25 cellular contexts compared by ENCODE assay signal in the genomic region with DNA sequence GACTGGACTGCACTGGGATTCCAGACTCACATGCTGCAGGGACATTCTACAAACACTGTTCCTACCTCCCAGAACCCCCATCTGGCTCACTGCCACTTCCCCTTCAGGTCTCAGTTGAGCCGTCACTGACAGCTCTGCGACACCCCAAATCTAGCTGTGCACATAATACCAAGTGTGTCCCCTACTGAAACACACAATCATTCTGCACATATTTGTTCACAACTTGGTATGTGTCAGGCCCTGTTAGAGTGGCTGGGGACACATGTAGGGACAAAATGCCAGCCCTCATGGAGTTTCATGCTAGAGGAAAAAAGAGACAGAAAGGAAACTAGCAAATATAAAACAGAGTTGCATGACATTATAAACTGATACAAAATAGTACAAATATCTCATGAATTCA. TPM values are rescaled to one million over a fixed set of nuclear protein-coding genes. Genes with fewer than 3 reads are reported as not detected.
DNase-seq lines count a peak whose midpoint lies in the region; ATAC-seq lines count a peak whose summit lies in the region.
"Had no signal": no experiment of that assay in that cellular context is flagged by ENCODE, and none has a peak within 500 bp of the region (broad histone marks: within the 10 kb centered on the region; RNA-seq: fewer than 3 reads in every experiment).

No MANE protein-coding gene starts in this region.

- H3K27ac Mint-ChIP-seq in activated T-cell treated with anti-CD3 and anti-CD28 coated beads, Interleukin-2, amount 50 U/mL, for 72 hours, result peak overlapping the region; percentile 43
- H3K27ac Mint-ChIP-seq in T-cell, result peak overlapping the region; percentile 71 to 82
- H3K27ac Mint-ChIP-seq in central memory CD8-positive, alpha-beta T cell (ENCODE audit: low read depth), result peak overlapping the region; percentile 73
- no peak overlapping the region for H3K27ac Mint-ChIP-seq in stimulated activated naive CD8-positive, alpha-beta T cell treated with anti-CD3 and anti-CD28 coated beads, Interleukin-15, amount 100 ng/mL, for 72 hours
- no peak overlapping the region for H3K27ac Mint-ChIP-seq in activated CD4-positive, alpha-beta T cell treated with anti-CD3 and anti-CD28 coated beads for 36 hours

- intact Hi-C loops in activated CD4-positive, alpha-beta T cell treated with anti-CD3 and anti-CD28 coated beads for 36 hours (cut with DNase I, micrococcal nuclease), result loop anchor here in 1 of 2 experiments (5.0 kb wide), 2 partner anchors 372 to 432 kb away; a partner anchor contains a TSS

- peaks cover 8 to 14% of the 10 kb centered on the region in 2 donors for H3K36me3 Mint-ChIP-seq in activated T-cell treated with anti-CD3 and anti-CD28 coated beads, Interleukin-2, amount 50 U/mL, for 72 hours (ENCODE audit: insufficient read depth in 2 of 2)
- peaks cover 18% of the 10 kb centered on the region for H3K36me3 Mint-ChIP-seq in T-cell
- H3K36me3 Mint-ChIP-seq in central memory CD8-positive, alpha-beta T cell (ENCODE audit: insufficient read depth), result peaks cover 20% of the 10 kb centered on the region
- peaks cover 24% of the 10 kb centered on the region for H3K36me3 Mint-ChIP-seq in activated CD4-positive, alpha-beta T cell treated with anti-CD3 and anti-CD28 coated beads for 36 hours (ENCODE audit: low read depth)

- POLR2A ChIA-PET in T-cell (lab: Charles Lee), result no interaction called here
- POLR2A ChIA-PET in activated CD4-positive, alpha-beta T cell treated with anti-CD3 and anti-CD28 coated beads for 36 hours (lab: Charles Lee), result no interaction called here

- H3K27me3 Mint-ChIP-seq in activated T-cell treated with anti-CD3 and anti-CD28 coated beads, Interleukin-2, amount 50 U/mL, for 72 hours (ENCODE audit: low read depth), result no peaks in the 10 kb centered on the region
- H3K27me3 Mint-ChIP-seq in T-cell, result no peaks in the 10 kb centered on the region
- no peaks in the 10 kb centered on the region for H3K27me3 Mint-ChIP-seq in central memory CD8-positive, alpha-beta T cell
- no peaks in the 10 kb centered on the region for H3K27me3 Mint-ChIP-seq in stimulated activated naive CD8-positive, alpha-beta T cell treated with anti-CD3 and anti-CD28 coated beads, Interleukin-15, amount 100 ng/mL, for 72 hours
- no peaks in the 10 kb centered on the region for H3K27me3 Mint-ChIP-seq in activated CD4-positive, alpha-beta T cell treated with anti-CD3 and anti-CD28 coated beads for 36 hours
- H3K27me3 Mint-ChIP-seq: activated CD4-positive, alpha-beta memory T cell treated with anti-CD3 and anti-CD28 coated beads, Interleukin-2, amount 10 ng/mL, durations not matched to agents 7 days and 5 days had no signal

- H3K9me3 Mint-ChIP-seq in activated T-cell treated with anti-CD3 and anti-CD28 coated beads, Interleukin-2, amount 50 U/mL, for 72 hours, result no peaks in the 10 kb centered on the region
- H3K9me3 Mint-ChIP-seq in T-cell, result no peaks in the 10 kb centered on the region
- no peaks in the 10 kb centered on the region for H3K9me3 Mint-ChIP-seq in central memory CD8-positive, alpha-beta T cell
- no peaks in the 10 kb centered on the region for H3K9me3 Mint-ChIP-seq in stimulated activated naive CD8-positive, alpha-beta T cell treated with anti-CD3 and anti-CD28 coated beads, Interleukin-15, amount 100 ng/mL, for 72 hours
- no peaks in the 10 kb centered on the region for H3K9me3 Mint-ChIP-seq in activated CD4-positive, alpha-beta T cell treated with anti-CD3 and anti-CD28 coated beads for 36 hours (ENCODE audit: low read depth)
- H3K9me3 Mint-ChIP-seq: activated CD4-positive, alpha-beta memory T cell treated with anti-CD3 and anti-CD28 coated beads, Interleukin-2, amount 10 ng/mL, durations not matched to agents 7 days and 5 days; activated naive CD4-positive, alpha-beta T cell treated with anti-CD3 and anti-CD28 coated beads, Interleukin-2, amount 50 U/mL, for 72 hours had no signal

- peak overlapping the region in 1 of 2 donors; percentile 77 for H3K4me3 Mint-ChIP-seq in activated T-cell treated with anti-CD3 and anti-CD28 coated beads, Interleukin-2, amount 50 U/mL, for 72 hours
- H3K4me3 Mint-ChIP-seq in T-cell, result peak overlapping the region; percentile 32 to 74 (median 47)
- peak overlapping the region; percentile 70 for H3K4me3 Mint-ChIP-seq in central memory CD8-positive, alpha-beta T cell
- peak overlapping the region; percentile 19 to 81 for H3K4me3 Mint-ChIP-seq in stimulated activated naive CD8-positive, alpha-beta T cell treated with anti-CD3 and anti-CD28 coated beads, Interleukin-15, amount 100 ng/mL, for 72 hours
- H3K4me3 Mint-ChIP-seq in activated CD4-positive, alpha-beta T cell treated with anti-CD3 and anti-CD28 coated beads for 36 hours, result no peak overlapping the region

- peaks cover 84% of the 10 kb centered on the region for H3K4me1 Mint-ChIP-seq in activated T-cell treated with anti-CD3 and anti-CD28 coated beads, Interleukin-2, amount 50 U/mL, for 72 hours (ENCODE audit: low read depth)
- H3K4me1 Mint-ChIP-seq in T-cell, result peaks cover 76 to 93% (median 80%) of the 10 kb centered on the region in 3 donors
- H3K4me1 Mint-ChIP-seq in central memory CD8-positive, alpha-beta T cell, result peaks cover 91% of the 10 kb centered on the region
- peaks cover 80% of the 10 kb centered on the region for H3K4me1 Mint-ChIP-seq in stimulated activated naive CD8-positive, alpha-beta T cell treated with anti-CD3 and anti-CD28 coated beads, Interleukin-15, amount 100 ng/mL, for 72 hours
- H3K4me1 Mint-ChIP-seq in activated CD4-positive, alpha-beta T cell treated with anti-CD3 and anti-CD28 coated beads for 36 hours, result peaks cover 76% of the 10 kb centered on the region

- CTCF ChIA-PET in T-cell (lab: Charles Lee), result no interaction called here
- CTCF ChIA-PET in activated CD4-positive, alpha-beta T cell treated with anti-CD3 and anti-CD28 coated beads for 36 hours (lab: Charles Lee), result interaction anchor here (0.7 to 1.5 kb wide), 4 partner anchors 12 to 129 kb away, joined by 3 to 7 read pairs (median 3); no protein-coding TSS in a partner anchor

- no peak for DNase-seq in activated T-cell treated with anti-CD3 and anti-CD28 coated beads, Interleukin-2, amount 50 U/mL, for 72 hours
- DNase-seq in activated T-cell treated with anti-CD3 and anti-CD28 coated beads, Interleukin-2, amount 50 U/mL, for 48 hours, result no peak
- no peak for DNase-seq in T-cell
- DNase-seq in central memory CD8-positive, alpha-beta T cell (ENCODE audit: low spot score in 2 of 2), result no peak
- no peak for DNase-seq in stimulated activated naive CD8-positive, alpha-beta T cell treated with anti-CD3 and anti-CD28 coated beads, Interleukin-15, amount 100 ng/mL, for 72 hours
- DNase-seq in activated CD4-positive, alpha-beta T cell treated with anti-CD3 and anti-CD28 coated beads for 36 hours, result no peak
- DNase-seq: activated CD4-positive, alpha-beta memory T cell treated with anti-CD3 and anti-CD28 coated beads, Interleukin-2, amount 10 ng/mL, durations not matched to agents 7 days and 5 days; activated CD4-positive, CD25-positive, alpha-beta regulatory T cell treated with anti-CD3 and anti-CD28 coated beads, Interleukin-2, amount 50 U/mL, for 72 hours; COR-L47; H7; left ventricle myocardium superior; NCI-H146; NCI-H2107; PC-9; right cardiac atrium; stimulated activated CD4-positive, alpha-beta T cell treated with anti-CD3 and anti-CD28 coated beads, Interleukin-1b, Interleukin-23, amount 100 ng/mL, for 48 hours; stomach; tibial artery had no signal

- no peak for ATAC-seq in activated T-cell treated with anti-CD3 and anti-CD28 coated beads, Interleukin-2, amount 50 U/mL, for 72 hours (replicated peaks in 1 of 2)
- no peak for ATAC-seq in T-cell (replicated peaks in 1 of 4)
- ATAC-seq in central memory CD8-positive, alpha-beta T cell (replicated peaks; ENCODE audit: extremely low read depth, poor library complexity, severe bottlenecking), result no peak
- no peak for ATAC-seq in stimulated activated naive CD8-positive, alpha-beta T cell treated with anti-CD3 and anti-CD28 coated beads, Interleukin-15, amount 100 ng/mL, for 72 hours
- no peak for ATAC-seq in HG03108 (IDR thresholded peaks at IDR 0.05; ENCODE audit: unreplicated experiment)
- ATAC-seq in GM19023 (IDR thresholded peaks at IDR 0.05; ENCODE audit: unreplicated experiment), result no peak
- no peak for ATAC-seq in activated CD4-positive, alpha-beta T cell treated with anti-CD3 and anti-CD28 coated beads for 36 hours
- ATAC-seq: activated naive CD4-positive, alpha-beta T cell treated with anti-CD3 and anti-CD28 coated beads, Interleukin-2, amount 50 U/mL, for 72 hours; esophagus mucosa; GM12878; left ventricle myocardium superior; right cardiac atrium had no signal

RNA-seq across cellular contexts. Expression of a gene that starts 5.3 kb away (rescaled TPM):
- total RNA-seq in activated T-cell treated with anti-CD3 and anti-CD28 coated beads, Interleukin-2, amount 50 U/mL, for 72 hours, result 10 to 100 TPM; 42.9 to 49.2 TPM
- 10 to 100 TPM; 60.3 to 67.4 (median 61.6) TPM for total RNA-seq in T-cell
- 10 to 100 TPM; 32.9 to 39.0 TPM for total RNA-seq in activated CD4-positive, alpha-beta T cell treated with anti-CD3 and anti-CD28 coated beads for 36 hours
- total RNA-seq: A673, ascending aorta had no signal

Comparison
In these comparisons a context has a peak if more than half of its experiments do, and no peak if none do; other contexts are left out.
1. H3K27ac Mint-ChIP-seq: peak in activated T-cell treated with anti-CD3 and anti-CD28 coated beads, Interleukin-2, amount 50 U/mL, for 72 hours (single experiment), T-cell (2 of 2) and central memory CD8-positive, alpha-beta T cell (single experiment); none in stimulated activated naive CD8-positive, alpha-beta T cell treated with anti-CD3 and anti-CD28 coated beads, Interleukin-15, amount 100 ng/mL, for 72 hours (0 of 2) and activated CD4-positive, alpha-beta T cell treated with anti-CD3 and anti-CD28 coated beads for 36 hours (single experiment).